8 cellular contexts compared by ENCODE assay signal in the genomic region with DNA sequence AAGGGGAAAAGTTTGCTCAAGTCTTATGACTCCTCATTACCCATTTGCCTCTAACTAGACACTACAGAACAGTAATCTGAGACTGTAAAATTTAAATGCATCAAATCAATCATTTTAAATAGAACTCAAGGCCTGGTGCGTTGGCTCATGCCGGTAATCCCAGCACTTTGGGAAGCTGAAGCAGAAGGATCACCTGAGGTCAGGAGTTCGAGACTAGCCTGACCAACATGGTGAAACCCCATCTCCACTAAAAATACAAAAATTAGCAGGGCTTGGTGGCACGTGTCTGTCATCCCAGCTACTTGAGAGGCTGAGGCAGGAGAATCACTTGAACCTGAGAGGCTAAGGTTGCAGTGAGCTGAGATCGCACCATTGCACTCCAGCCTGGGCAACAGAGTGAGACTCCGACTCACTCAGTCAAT. TPM values are rescaled to one million over a fixed set of nuclear protein-coding genes. Genes with fewer than 3 reads are reported as not detected.
DNase-seq lines count a peak whose midpoint lies in the region; ATAC-seq and TF ChIP-seq lines count a peak whose summit lies in the region.
"Not testable (repeated sequence)": the region's sequence is repeated elsewhere in the genome, so short reads cannot be mapped to it uniquely, and the experiment has no call there.
"Had no signal": no experiment of that assay in that cellular context is flagged by ENCODE, and none has a peak within 500 bp of the region (broad histone marks: within the 10 kb centered on the region; RNA-seq: fewer than 3 reads in every experiment).

No MANE protein-coding gene starts in this region.

- H3K4me1 Mint-ChIP-seq in CD4-positive, alpha-beta memory T cell, result peaks cover 39 to 57% (median 46%) of the 10 kb centered on the region in 4 donors
- H3K4me1 Mint-ChIP-seq in T-helper 17 cell, result peaks cover 43% of the 10 kb centered on the region
- peaks cover 87% of the 10 kb centered on the region for H3K4me1 Mint-ChIP-seq in activated naive CD4-positive, alpha-beta T cell treated with anti-CD3 and anti-CD28 coated beads, Interleukin-2, amount 50 U/mL, for 24 hours
- H3K4me1 Mint-ChIP-seq in activated naive CD8-positive, alpha-beta T cell treated with anti-CD3 and anti-CD28 coated beads for 36 hours, result peaks cover 46% of the 10 kb centered on the region
- peaks cover 26 to 87% (median 83%) of the 10 kb centered on the region in 4 donors for H3K4me1 Mint-ChIP-seq in naive thymus-derived CD8-positive, alpha-beta T cell

- not testable (repeated sequence) for H3K36me3 ChIP-seq in CD4-positive, alpha-beta memory T cell (ENCODE audit: insufficient read depth, low read length); HEK293 (ENCODE audit: control insufficient read depth in 2 of 2, insufficient read depth in 1 of 2, low read length in 2 of 2)
- H3K36me3 ChIP-seq in Karpas-422 (ENCODE audit: insufficient read depth, low read length), result peaks cover 17% of the 10 kb centered on the region; the same call in 1 of the 2 replicates

- peaks cover 27% of the 10 kb centered on the region for H3K4me1 ChIP-seq in CD4-positive, alpha-beta memory T cell (ENCODE audit: insufficient read depth, low read length)
- H3K4me1 ChIP-seq in HEK293 (ENCODE audit: control insufficient read depth, insufficient read depth, low read length), result peaks cover 18% of the 10 kb centered on the region
- peaks cover 59% of the 10 kb centered on the region for H3K4me1 ChIP-seq in Karpas-422 (ENCODE audit: low read length)

- peak overlapping the region in 4 of 7 donors; percentile 10 to 78 (median 54) for H3K27ac Mint-ChIP-seq in CD4-positive, alpha-beta memory T cell
- peak overlapping the region; percentile 39 for H3K27ac Mint-ChIP-seq in T-helper 17 cell
- peak overlapping the region; percentile 59 for H3K27ac Mint-ChIP-seq in activated naive CD4-positive, alpha-beta T cell treated with anti-CD3 and anti-CD28 coated beads, Interleukin-2, amount 50 U/mL, for 24 hours
- H3K27ac Mint-ChIP-seq in activated naive CD8-positive, alpha-beta T cell treated with anti-CD3 and anti-CD28 coated beads for 36 hours, result peak overlapping the region; percentile 47
- H3K27ac Mint-ChIP-seq in naive thymus-derived CD8-positive, alpha-beta T cell, result peak overlapping the region in 7 of 10 donors; percentile 37 to 95 (median 78)

- POLR2A ChIA-PET in CD4-positive, alpha-beta memory T cell (lab: Charles Lee; ENCODE audit: partially characterized antibody); HEK293 (lab: Yijun Ruan, JAX): not testable (repeated sequence)
- POLR2A ChIA-PET in naive thymus-derived CD8-positive, alpha-beta T cell (lab: Charles Lee), result interaction anchor here (0.6 kb wide), 1 partner anchor 101 kb away, joined by 4 read pairs; no protein-coding TSS in a partner anchor

- not testable (repeated sequence) for TF ChIP-seq CTCF in HEK293 (tag by site-specific recombination; IDR thresholded peaks at IDR 0.05)

- H4K20me1 ChIP-seq in Karpas-422 (ENCODE audit: insufficient read depth, low read depth, low read length), result peaks cover 70% of the 10 kb centered on the region

- H3K27me3 Mint-ChIP-seq in CD4-positive, alpha-beta memory T cell; T-helper 17 cell; activated naive CD4-positive, alpha-beta T cell treated with anti-CD3 and anti-CD28 coated beads, Interleukin-2, amount 50 U/mL, for 24 hours; activated naive CD8-positive, alpha-beta T cell treated with anti-CD3 and anti-CD28 coated beads for 36 hours; naive thymus-derived CD8-positive, alpha-beta T cell: not testable (repeated sequence)

- not testable (repeated sequence) for H3K9me3 Mint-ChIP-seq in CD4-positive, alpha-beta memory T cell; activated naive CD4-positive, alpha-beta T cell treated with anti-CD3 and anti-CD28 coated beads, Interleukin-2, amount 50 U/mL, for 24 hours; activated naive CD8-positive, alpha-beta T cell treated with anti-CD3 and anti-CD28 coated beads for 36 hours; naive thymus-derived CD8-positive, alpha-beta T cell

- not testable (repeated sequence) for H2AFZ ChIP-seq in Karpas-422 (ENCODE audit: low read length)

- H3K4me3 Mint-ChIP-seq in CD4-positive, alpha-beta memory T cell, result peak overlapping the region in 1 of 8 donors; percentile 19
- not testable (repeated sequence) for H3K4me3 Mint-ChIP-seq in T-helper 17 cell; activated naive CD4-positive, alpha-beta T cell treated with anti-CD3 and anti-CD28 coated beads, Interleukin-2, amount 50 U/mL, for 24 hours; activated naive CD8-positive, alpha-beta T cell treated with anti-CD3 and anti-CD28 coated beads for 36 hours
- H3K4me3 Mint-ChIP-seq in naive thymus-derived CD8-positive, alpha-beta T cell, result peak overlapping the region in 1 of 10 donors; percentile 18

- not testable (repeated sequence) for H3K36me3 Mint-ChIP-seq in CD4-positive, alpha-beta memory T cell; T-helper 17 cell (ENCODE audit: low read depth); activated naive CD4-positive, alpha-beta T cell treated with anti-CD3 and anti-CD28 coated beads, Interleukin-2, amount 50 U/mL, for 24 hours
- peaks cover 21% of the 10 kb centered on the region for H3K36me3 Mint-ChIP-seq in activated naive CD8-positive, alpha-beta T cell treated with anti-CD3 and anti-CD28 coated beads for 36 hours
- peaks cover 0 to 14% (median 6%) of the 10 kb centered on the region in 3 donors for H3K36me3 Mint-ChIP-seq in naive thymus-derived CD8-positive, alpha-beta T cell

- not testable (repeated sequence) for ATAC-seq in T-helper 17 cell; naive thymus-derived CD8-positive, alpha-beta T cell

- not testable (repeated sequence) for H3K9ac ChIP-seq in Karpas-422 (ENCODE audit: low read length)

- intact Hi-C loops in CD4-positive, alpha-beta memory T cell (cut with micrococcal nuclease), result not testable (repeated sequence)

- H3K27ac ChIP-seq in CD4-positive, alpha-beta memory T cell (ENCODE audit: low read depth, low read length); HEK293 (ENCODE audit: extremely low read depth, low read depth, low read length): not testable (repeated sequence)
- H3K27ac ChIP-seq in Karpas-422 (ENCODE audit: low read length), result peak overlapping the region; percentile 55

- DNase-seq in CD4-positive, alpha-beta memory T cell; Karpas-422; T-helper 17 cell; activated naive CD8-positive, alpha-beta T cell treated with anti-CD3 and anti-CD28 coated beads for 36 hours; naive thymus-derived CD8-positive, alpha-beta T cell: not testable (repeated sequence)

- H3K4me3 ChIP-seq in CD4-positive, alpha-beta memory T cell (ENCODE audit: low read length in 2 of 2); HEK293 (ENCODE audit: low read depth, low read length); Karpas-422 (ENCODE audit: low read length): not testable (repeated sequence)

- CTCF ChIA-PET in CD4-positive, alpha-beta memory T cell (lab: Charles Lee; ENCODE audit: partially characterized antibody), result interaction anchor here (0.6 kb wide), 1 partner anchor 50 kb away, joined by 4 read pairs; no protein-coding TSS in a partner anchor
- CTCF ChIA-PET in HEK293 (lab: Yijun Ruan, JAX), result not testable (repeated sequence)

- not testable (repeated sequence) for H3K9me3 ChIP-seq in CD4-positive, alpha-beta memory T cell (ENCODE audit: control insufficient read depth in 1 of 2, low read length in 2 of 2); HEK293 (ENCODE audit: control insufficient read depth, insufficient read depth, low read depth, low read length); Karpas-422 (ENCODE audit: low read length); T-helper 17 cell (ENCODE audit: control insufficient read depth, low read length, poor library complexity, severe bottlenecking)

- H3K27me3 ChIP-seq in CD4-positive, alpha-beta memory T cell (ENCODE audit: insufficient read depth, low read length); Karpas-422 (ENCODE audit: low read length): not testable (repeated sequence)

- H3K4me2 ChIP-seq in Karpas-422 (ENCODE audit: low read depth, low read length, poor library complexity, severe bottlenecking), result peak overlapping the region; percentile 34

- not testable (repeated sequence) for H3K9me2 ChIP-seq in Karpas-422 (replicated peaks; ENCODE audit: insufficient read depth, low read length)

- H3K79me2 ChIP-seq in Karpas-422 (ENCODE audit: low read length), result peaks cover 98% of the 10 kb centered on the region

TF ChIP-seq in HEK293, 187 proteins besides CTCF, POLR2A, EP300 and RAD21 (continues in another document):
- TF ChIP-seq ZNF501 (tag by site-specific recombination; IDR thresholded peaks at IDR 0.05), result peak; percentile 78; the same call in 1 of the 2 replicates
- TF ChIP-seq IKZF3 (tag by site-specific recombination; IDR thresholded peaks at IDR 0.05), result peak; percentile 90
- 0 out of 2 replicates have a peak, but pooled peaks have one; percentile 26 for TF ChIP-seq OVOL3 (tag by site-specific recombination; IDR thresholded peaks at IDR 0.05)
- TF ChIP-seq, protein P1, sequence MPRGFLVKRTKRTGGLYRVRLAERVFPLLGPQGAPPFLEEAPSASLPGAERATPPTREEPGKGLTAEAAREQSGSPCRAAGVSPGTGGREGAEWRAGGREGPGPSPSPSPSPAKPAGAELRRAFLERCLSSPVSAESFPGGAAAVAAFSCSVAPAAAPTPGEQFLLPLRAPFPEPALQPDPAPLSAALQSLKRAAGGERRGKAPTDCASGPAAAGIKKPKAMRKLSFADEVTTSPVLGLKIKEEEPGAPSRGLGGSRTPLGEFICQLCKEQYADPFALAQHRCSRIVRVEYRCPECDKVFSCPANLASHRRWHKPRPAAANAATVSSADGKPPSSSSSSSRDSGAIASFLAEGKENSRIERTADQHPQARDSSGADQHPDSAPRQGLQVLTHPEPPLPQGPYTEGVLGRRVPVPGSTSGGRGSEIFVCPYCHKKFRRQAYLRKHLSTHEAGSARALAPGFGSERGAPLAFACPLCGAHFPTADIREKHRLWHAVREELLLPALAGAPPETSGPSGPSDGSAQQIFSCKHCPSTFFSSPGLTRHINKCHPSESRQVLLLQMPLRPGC (tag by site-specific recombination; IDR thresholded peaks at IDR 0.05), result peak; percentile 80

RNA-seq across cellular contexts. Expression of a gene that starts 20.1 kb away (rescaled TPM):
- 10 to 100 TPM; 20.0 to 22.3 TPM for total RNA-seq in CD4-positive, alpha-beta memory T cell
- polyA plus RNA-seq in CD4-positive, alpha-beta memory T cell, result 1 to 10 TPM; 1.7 to 3.3 TPM
- total RNA-seq in Karpas-422 (2014; rRNA removed; shearing (Covaris generic); ENCODE audit: low replicate concordance), result 28.8 and 41.5 TPM in 2 replicates
- 10 to 100 TPM; 18.2 to 19.4 TPM for total RNA-seq in T-helper 17 cell
- total RNA-seq in activated naive CD8-positive, alpha-beta T cell treated with anti-CD3 and anti-CD28 coated beads for 36 hours, result 10 to 100 TPM; 22.0 to 23.1 TPM
- 10 to 100 TPM; 30.1 to 31.8 TPM for total RNA-seq in naive thymus-derived CD8-positive, alpha-beta T cell
- polyA plus RNA-seq in naive thymus-derived CD8-positive, alpha-beta T cell, result 1 to 10 TPM; 2.2 to 6.7 (median 4.8) TPM
- total RNA-seq: Caco-2 had no signal
